In genomic region chr3:172065967-172066762, GRCh38 we compare ENCODE assay signal across 10 cellular contexts. TPM values are rescaled to one million over a fixed set of nuclear protein-coding genes. Genes with fewer than 3 reads are reported as not detected.
DNase-seq lines count a peak whose midpoint lies in the region; ATAC-seq, FAIRE-seq and TF ChIP-seq lines count a peak whose summit lies in the region.
"Had no signal": no experiment of that assay in that cellular context is flagged by ENCODE, and none has a peak within 500 bp of the region (broad histone marks: within the 10 kb centered on the region; RNA-seq: fewer than 3 reads in every experiment).

No MANE protein-coding gene starts in this region.

- no peak for FAIRE-seq in HTR-8/SVneo (lab: Jason Lieb, UNC)

- no peak for TF ChIP-seq CTCF in kidney epithelial cell (IDR thresholded peaks at IDR 0.05; ENCODE audit: insufficient read depth, low read length, poor library complexity, severe bottlenecking)

- H3K9me3 ChIP-seq in T-helper 17 cell (ENCODE audit: control insufficient read depth, low read length, poor library complexity, severe bottlenecking): no peaks in the 10 kb centered on the region
- no peaks in the 10 kb centered on the region for H3K9me3 ChIP-seq in effector memory CD4-positive, alpha-beta T cell (ENCODE audit: control insufficient read depth, low read length)
- H3K9me3 ChIP-seq: Caco-2 had no signal

- H3K36me3 Mint-ChIP-seq in T-helper 17 cell (ENCODE audit: low read depth): peaks cover 5% of the 10 kb centered on the region

- H3K27ac ChIP-seq in effector memory CD4-positive, alpha-beta T cell (ENCODE audit: insufficient read depth, low read length, poor library complexity, severe bottlenecking): no peak overlapping the region

- H3K4me1 ChIP-seq in effector memory CD4-positive, alpha-beta T cell (ENCODE audit: control insufficient read depth, insufficient read depth, low read length, poor library complexity, severe bottlenecking): no peaks in the 10 kb centered on the region

- H3K4me3 Mint-ChIP-seq in T-helper 17 cell: no peak overlapping the region

- DNase-seq in A172 (ENCODE audit: low spot score) (peak; percentile 24), T-helper 17 cell (no peak), kidney epithelial cell (ENCODE audit: low read depth) (peak; percentile 89), HTR-8/SVneo (ENCODE audit: insufficient read length, low spot score) (no peak)
- no peak for DNase-seq in effector memory CD4-positive, alpha-beta T cell
- DNase-seq in activated CD4-positive, alpha-beta T cell treated with anti-CD3 and anti-CD28 coated beads, Interleukin-2, amount 50 U/mL, for 4 hours: no peak
- DNase-seq in activated CD8-positive, alpha-beta memory T cell treated with anti-CD3 and anti-CD28 coated beads, Interleukin-2, amount 50 U/mL, for 48 hours: no peak
- DNase-seq: activated CD8-positive, alpha-beta memory T cell treated with anti-CD3 and anti-CD28 coated beads for 24 hours had no signal

- H3K27me3 Mint-ChIP-seq in T-helper 17 cell: no peaks in the 10 kb centered on the region

- peak overlapping the region; percentile 39 for H3K27ac Mint-ChIP-seq in T-helper 17 cell

- no peaks in the 10 kb centered on the region for H3K36me3 ChIP-seq in kidney epithelial cell (ENCODE audit: control insufficient read depth, insufficient read depth, low read length)
- no peaks in the 10 kb centered on the region for H3K36me3 ChIP-seq in effector memory CD4-positive, alpha-beta T cell (ENCODE audit: control insufficient read depth, insufficient read depth, low read length)

- H3K4me3 ChIP-seq in kidney epithelial cell (ENCODE audit: low read depth, low read length): no peak overlapping the region
- H3K4me3 ChIP-seq in effector memory CD4-positive, alpha-beta T cell (ENCODE audit: insufficient read depth, low read depth, low read length, poor library complexity, severe bottlenecking): no peak overlapping the region

- ATAC-seq in GM21619 (IDR thresholded peaks at IDR 0.05; ENCODE audit: unreplicated experiment): peak; percentile 45
- no peak for ATAC-seq in T-helper 17 cell

- H3K27me3 ChIP-seq in kidney epithelial cell (ENCODE audit: control insufficient read depth, insufficient read depth, low read length): no peaks in the 10 kb centered on the region
- H3K27me3 ChIP-seq in effector memory CD4-positive, alpha-beta T cell (replicated peaks; ENCODE audit: control insufficient read depth, insufficient read depth, low read length, poor library complexity, severe bottlenecking): no peaks in the 10 kb centered on the region

- peaks cover 25% of the 10 kb centered on the region for H3K4me1 Mint-ChIP-seq in T-helper 17 cell

RNA-seq across cellular contexts. Expression of gene FNDC3B, which starts 26.8 kb away (rescaled TPM):
- 67.2 and 74.4 TPM in 2 replicates for total RNA-seq in A172 (2014; rRNA removed; shearing (Covaris generic))
- 10 to 100 TPM; 27.0 to 41.6 TPM for total RNA-seq in T-helper 17 cell
- 70.2 and 71.3 TPM in 2 replicates for total RNA-seq in kidney epithelial cell

Comparison
In these comparisons a context has a peak if more than half of its experiments do, and no peak if none do; other contexts are left out.
1. DNase-seq: peak in A172 (single experiment) and kidney epithelial cell (single experiment); none in T-helper 17 cell (0 of 3), effector memory CD4-positive, alpha-beta T cell (0 of 3), HTR-8/SVneo (single experiment), activated CD4-positive, alpha-beta T cell treated with anti-CD3 and anti-CD28 coated beads, Interleukin-2, amount 50 U/mL, for 4 hours (0 of 2) and activated CD8-positive, alpha-beta memory T cell treated with anti-CD3 and anti-CD28 coated beads, Interleukin-2, amount 50 U/mL, for 48 hours (single experiment).